ENCODE assay signal across 8 cellular contexts in the genomic region with DNA sequence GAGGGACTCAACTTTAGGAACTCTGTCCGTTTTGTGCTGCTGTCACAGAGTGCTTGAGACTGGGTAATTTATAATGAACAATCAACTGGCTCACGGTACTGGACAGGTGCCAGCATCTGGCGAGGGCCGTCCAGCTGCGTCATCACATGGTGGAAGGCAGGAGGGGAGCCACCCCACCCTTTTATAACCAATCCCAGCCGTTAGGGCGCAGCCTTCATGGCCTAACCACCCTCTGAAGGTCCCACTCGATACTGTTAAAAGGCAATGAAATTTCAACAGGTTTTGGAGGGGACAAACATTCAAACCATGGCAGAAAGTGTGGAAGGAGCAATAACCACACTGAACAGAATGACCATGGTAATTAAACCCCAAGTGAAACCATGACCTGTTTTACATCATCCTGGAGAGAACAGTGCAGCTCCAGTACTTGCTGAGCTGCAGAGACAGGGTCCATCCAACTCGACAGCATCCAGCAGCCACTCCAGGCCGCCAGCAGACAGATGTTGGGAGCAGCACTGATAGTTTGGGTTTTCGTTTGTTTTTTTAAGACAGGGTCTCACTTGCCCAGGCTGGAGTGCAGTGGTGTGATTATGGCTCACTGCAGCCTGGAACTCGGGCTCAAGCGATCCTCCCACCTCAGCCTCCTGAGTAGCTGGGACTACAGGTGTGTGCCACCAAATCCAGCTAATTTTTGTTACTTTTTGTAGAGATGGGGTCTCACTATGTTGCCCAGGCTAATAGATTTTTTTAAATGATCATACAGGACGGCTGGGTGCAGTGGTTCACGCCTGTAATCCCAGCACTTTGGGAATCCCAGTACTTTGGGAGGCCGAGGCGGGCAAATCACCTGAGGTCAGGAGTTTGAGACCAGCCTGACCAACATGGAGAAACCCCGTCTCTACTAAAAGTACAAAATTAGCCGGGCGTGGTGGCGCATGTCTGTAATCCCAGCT. TPM values are rescaled to one million over a fixed set of nuclear protein-coding genes. Genes with fewer than 3 reads are reported as not detected.
DNase-seq lines count a peak whose midpoint lies in the region; ATAC-seq and TF ChIP-seq lines count a peak whose summit lies in the region.

No MANE protein-coding gene starts in this region.

- H4K5ac ChIP-seq in IMR-90 (ENCODE audit: low read depth, low read length) = no peak overlapping the region

- H2AFZ ChIP-seq in IMR-90 (replicated peaks; ENCODE audit: low read length, poor library complexity) = no peak overlapping the region
- no peak overlapping the region for H2AFZ ChIP-seq in trophoblast cell (ENCODE audit: insufficient read depth, low read length, poor library complexity)

- H3K18ac ChIP-seq in IMR-90 (ENCODE audit: low read depth, low read length) (no peak overlapping the region), trophoblast cell (ENCODE audit: low read length) (no peak overlapping the region)

- H3K9me3 Mint-ChIP-seq in Caco-2 (ENCODE audit: unreplicated experiment) = no peaks in the 10 kb centered on the region

- peaks cover 7% of the 10 kb centered on the region; the same call in 1 of the 2 replicates for H4K20me1 ChIP-seq in IMR-90 (ENCODE audit: insufficient read depth, low read length)

- TF ChIP-seq CTCF in Caco-2 (IDR thresholded peaks at IDR 0.05; ENCODE audit: insufficient read depth in 1 of 2, low read depth in 1 of 2, low read length in 1 of 2, severe bottlenecking in 1 of 2, unreplicated experiment in 1 of 2) (no peak), IMR-90 (conservative IDR thresholded peaks at IDR 0.05; ENCODE audit: low read depth, low read length) (no peak), testis (IDR thresholded peaks at IDR 0.05) (no peak)

- BruUV-seq in Caco-2 (replicated peaks; lab: Mats Ljungman, UMichigan) = TSS peak; percentile 21
- TSS peak; percentile 38 for BruUV-seq in IMR-90 (replicated peaks; lab: Mats Ljungman, UMichigan)

- dilution Hi-C loops in IMR-90 (cut with HindIII; ENCODE audit: low sequenced_read_pairs, unreplicated experiment) = no loop called here

- no peak overlapping the region for H3K27ac Mint-ChIP-seq in Caco-2 (ENCODE audit: unreplicated experiment)

- H4K91ac ChIP-seq in IMR-90 (ENCODE audit: insufficient read depth, low read depth, low read length) = no peak overlapping the region
- H4K91ac ChIP-seq in trophoblast cell (ENCODE audit: low read depth, low read length) = no peak overlapping the region

- TF ChIP-seq POLR2A in IMR-90 (IDR thresholded peaks at IDR 0.05; ENCODE audit: low read depth, low read length) (no peak), testis (IDR thresholded peaks at IDR 0.05) (no peak)

- H2BK12ac ChIP-seq in trophoblast cell (ENCODE audit: low read length) = no peak overlapping the region

- H3K4ac ChIP-seq in IMR-90 (ENCODE audit: low read depth, low read length) = peak overlapping the region; percentile 23; the same call in 1 of the 2 replicates
- H3K4ac ChIP-seq in trophoblast cell (ENCODE audit: low read depth, low read length) = no peak overlapping the region

- H3K27me3 Mint-ChIP-seq in Caco-2 (ENCODE audit: insufficient read depth, unreplicated experiment) = peaks cover 20% of the 10 kb centered on the region

- H3K27ac ChIP-seq in IMR-90 (ENCODE audit: insufficient read depth, low read length) = no peak overlapping the region
- no peak overlapping the region for H3K27ac ChIP-seq in testis
- H3K27ac ChIP-seq in trophoblast cell (ENCODE audit: low read depth, low read length) = no peak overlapping the region

- H3K79me1 ChIP-seq in IMR-90 (ENCODE audit: low read depth in 1 of 2, low read length in 2 of 2) (no peaks in the 10 kb centered on the region), trophoblast cell (ENCODE audit: low read length) (no peaks in the 10 kb centered on the region)

- TF ChIP-seq RAD21 in IMR-90 (IDR thresholded peaks at IDR 0.05; ENCODE audit: low read length) = no peak

- POLR2A ChIA-PET in Caco-2 (lab: Charles Lee) = no interaction called here
- POLR2A ChIA-PET in IMR-90 (lab: Charles Lee; ENCODE audit: unreplicated experiment) = no interaction called here

- H4K12ac ChIP-seq in trophoblast cell (ENCODE audit: low read depth, low read length) = no peak overlapping the region

- H3K27me3 ChIP-seq in Caco-2 (replicated peaks; ENCODE audit: control insufficient read depth, insufficient read depth, low read length) (peaks cover 4% of the 10 kb centered on the region), IMR-90 (ENCODE audit: control insufficient read depth, insufficient read depth, low read length) (peaks cover 25% of the 10 kb centered on the region), testis (no peaks in the 10 kb centered on the region), trophoblast cell (ENCODE audit: insufficient read depth, low read length) (peaks cover 20% of the 10 kb centered on the region)

- H3K4me3 Mint-ChIP-seq in Caco-2 (ENCODE audit: unreplicated experiment) = peak overlapping the region; percentile 24

- H2BK20ac ChIP-seq in IMR-90 (ENCODE audit: low read depth, low read length) = no peak overlapping the region

- no peaks in the 10 kb centered on the region for H3K4me1 Mint-ChIP-seq in Caco-2 (ENCODE audit: low read depth, unreplicated experiment)

- H2BK15ac ChIP-seq in IMR-90 (ENCODE audit: low read depth, low read length) = no peak overlapping the region

- H3K36me3 Mint-ChIP-seq in Caco-2 (ENCODE audit: insufficient read depth, unreplicated experiment) = peaks cover 21% of the 10 kb centered on the region

- H3K4me2 ChIP-seq in IMR-90 (ENCODE audit: low read depth, low read length) (peak overlapping the region; percentile 8), trophoblast cell (ENCODE audit: low read length) (no peak overlapping the region)

- DNase-seq in Caco-2 (no peak), IMR-90 (peak; percentile 63), T1000 (lab: John Stamatoyannopoulos, UW) (peak; percentile 33), hepatic stellate cell (ENCODE audit: low spot score) (peak; percentile 62), testis (no peak), trophoblast cell (no peak)

- H2BK5ac ChIP-seq in IMR-90 (ENCODE audit: low read depth, low read length, poor library complexity, severe bottlenecking) (no peak overlapping the region), trophoblast cell (ENCODE audit: low read depth, low read length, poor library complexity) (no peak overlapping the region)

- no peaks in the 10 kb centered on the region for H3K9me1 ChIP-seq in IMR-90 (ENCODE audit: insufficient read depth, low read length)

- 62% methylated on average over 4 of the region's 21 CpGs; no CpG with 5 or more reads in 1 of the 2 experiments for WGBS in IMR-90 (ENCODE audit: extremely low coverage in 2 of 2, insufficient read length in 1 of 2), 2 experiments
- WGBS in testis, 2 donors = 44 to 50% methylated on average over 21 of the region's 21 CpGs
- WGBS in trophoblast cell (ENCODE audit: extremely low coverage, insufficient coverage, insufficient read length) = no CpG with 5 or more reads among the region's 21 CpGs

- H2AK5ac ChIP-seq in IMR-90 (ENCODE audit: low read depth, low read length) (no peak overlapping the region), trophoblast cell (ENCODE audit: low read length) (no peak overlapping the region)

- H3K9me3 ChIP-seq in Caco-2 (0 out of 2 replicates have a peak, but pooled peaks cover 3% of the 10 kb centered on the region), IMR-90 (ENCODE audit: control insufficient read depth, insufficient read depth, low read length) (no peaks in the 10 kb centered on the region), testis (no peaks in the 10 kb centered on the region), trophoblast cell (ENCODE audit: insufficient read depth, low read depth, low read length) (peaks cover 3% of the 10 kb centered on the region)

- H3K4me1 ChIP-seq in Caco-2 (0 out of 2 replicates have a peak, but pooled peaks cover 6% of the 10 kb centered on the region), IMR-90 (ENCODE audit: control insufficient read depth, insufficient read depth, low read length) (peaks cover 9% of the 10 kb centered on the region), testis (peaks cover 8% of the 10 kb centered on the region), trophoblast cell (ENCODE audit: control insufficient read depth in 1 of 2, insufficient read depth in 2 of 2, low read length in 2 of 2) (no peaks in the 10 kb centered on the region)

- H2AK9ac ChIP-seq in IMR-90 (replicated peaks; ENCODE audit: low read depth, low read length, poor library complexity) = no peak overlapping the region

- H3K4me3 ChIP-seq in Caco-2 (ENCODE audit: low read depth, low read length) (no peak overlapping the region), IMR-90 (ENCODE audit: insufficient read depth, low read depth, low read length) (no peak overlapping the region), testis (no peak overlapping the region), trophoblast cell (ENCODE audit: low read depth, low read length) (no peak overlapping the region)

- in situ Hi-C loops in IMR-90 (cut with MboI; ENCODE audit: low sequenced_read_pairs) = no loop called here

- H3K9ac ChIP-seq in IMR-90 (ENCODE audit: low read depth, low read length) = no peak overlapping the region
- H3K9ac ChIP-seq in trophoblast cell (ENCODE audit: low read length) = no peak overlapping the region

- H2BK120ac ChIP-seq in IMR-90 (ENCODE audit: low read depth, low read length) (no peak overlapping the region), trophoblast cell (ENCODE audit: insufficient read depth, low read length, poor library complexity) (no peak overlapping the region)

- H3K56ac ChIP-seq in IMR-90 (ENCODE audit: extremely low read depth, insufficient read depth, low read length) = no peak overlapping the region

- H4K8ac ChIP-seq in IMR-90 (ENCODE audit: low read depth in 2 of 2, low read length in 2 of 2) = peak overlapping the region in 1 of 2 experiments; percentile 15; a peak in 1 of 4 replicates
- H4K8ac ChIP-seq in trophoblast cell (ENCODE audit: low read depth, low read length) = no peak overlapping the region

- H3K36me3 ChIP-seq in Caco-2 (ENCODE audit: control insufficient read depth, insufficient read depth, low read length) = no peaks in the 10 kb centered on the region
- peaks cover 24% of the 10 kb centered on the region; the same call in 1 of the 2 replicates for H3K36me3 ChIP-seq in IMR-90 (ENCODE audit: control insufficient read depth, insufficient read depth, low read length)
- H3K36me3 ChIP-seq in testis (ENCODE audit: low read depth, missing control alignments) = no peaks in the 10 kb centered on the region
- H3K36me3 ChIP-seq in trophoblast cell (ENCODE audit: control insufficient read depth in 1 of 2, insufficient read depth in 2 of 2, low read length in 2 of 2) = peaks cover 23 to 27% of the 10 kb centered on the region in 2 experiments

- ATAC-seq in IMR-90 (ENCODE audit: low read depth) = peak; percentile 37
- no peak for ATAC-seq in GM21528 (IDR thresholded peaks at IDR 0.05; ENCODE audit: low FRiP score, unreplicated experiment)
- no peak for ATAC-seq in HG03460 (IDR thresholded peaks at IDR 0.05; ENCODE audit: unreplicated experiment)

- intact Hi-C loops in Caco-2 (cut with micrococcal nuclease; ENCODE audit: unreplicated experiment) (no loop called here), IMR-90 (cut with micrococcal nuclease) (no loop called here), testis (cut with DNase I; ENCODE audit: low total_unique reads) (no loop called here)

- H3K14ac ChIP-seq in IMR-90 (replicated peaks; ENCODE audit: low read depth, low read length) (no peak overlapping the region), trophoblast cell (ENCODE audit: low read length) (no peak overlapping the region)

- CTCF ChIA-PET in Caco-2 (lab: Charles Lee) = no interaction called here
- CTCF ChIA-PET in IMR-90 (lab: Yijun Ruan, JAX) = no interaction called here

- H3K79me2 ChIP-seq in trophoblast cell (ENCODE audit: control insufficient read depth, insufficient read depth, low read length, poor library complexity) = no peaks in the 10 kb centered on the region

- H3K23ac ChIP-seq in IMR-90 (ENCODE audit: low read depth, low read length) (no peak overlapping the region), trophoblast cell (ENCODE audit: low read length) (no peak overlapping the region)

RNA-seq across cellular contexts. Expression of gene CHMP6, which starts 11.0 kb away (rescaled TPM):
- total RNA-seq in Caco-2 (2022) (20.1 and 23.2 TPM in 2 replicates), IMR-90 (2012; rRNA removed) (5.0 and 7.2 TPM in 2 replicates), testis (10 to 100 TPM; 28.2 to 29.8 TPM)
- polyA plus RNA-seq in IMR-90 (2012; rRNA removed) (40.3 and 44.2 TPM in 2 replicates), testis (ENCODE audit: insufficient read depth, low read depth, low replicate concordance) (18.5 TPM)
- polyA plus RNA-seq in IMR-90 (2012; cell fraction: cytosol; rRNA removed) = 36.0 and 41.8 TPM in 2 replicates
- 18.8 and 27.5 TPM in 2 replicates for polyA plus RNA-seq in IMR-90 (2012; cell fraction: nucleus; rRNA removed; ENCODE audit: low replicate concordance)
- polyA plus RNA-seq in trophoblast cell (2013) = 10.3 and 10.7 TPM in 2 replicates

RNA-seq across cellular contexts. Expression of gene BAIAP2, which starts 32.3 kb away (rescaled TPM):
- total RNA-seq in Caco-2 (2022) (52.6 and 57.7 TPM in 2 replicates), IMR-90 (2012; rRNA removed) (18.3 and 22.8 TPM in 2 replicates), testis (10 to 100 TPM; 67.3 to 67.5 TPM)
- polyA plus RNA-seq in IMR-90 (2012; rRNA removed) (32.6 and 36.1 TPM in 2 replicates), testis (ENCODE audit: insufficient read depth, low read depth, low replicate concordance) (36.7 TPM)
- 27.3 and 38.0 TPM in 2 replicates for polyA plus RNA-seq in IMR-90 (2012; cell fraction: cytosol; rRNA removed)
- 37.9 and 82.6 TPM in 2 replicates for polyA plus RNA-seq in IMR-90 (2012; cell fraction: nucleus; rRNA removed; ENCODE audit: low replicate concordance)
- 81.6 and 88.1 TPM in 2 replicates for polyA plus RNA-seq in trophoblast cell (2013)

Comparison
In these comparisons a context has a peak if more than half of its experiments do, and no peak if none do; other contexts are left out.
1. DNase-seq: peak in IMR-90 (single experiment), T1000 (single experiment) and hepatic stellate cell (single experiment); none in Caco-2 (0 of 2), testis (single experiment) and trophoblast cell (0 of 2).